ENCODE assay signal across 1 cellular context in the genomic region with DNA sequence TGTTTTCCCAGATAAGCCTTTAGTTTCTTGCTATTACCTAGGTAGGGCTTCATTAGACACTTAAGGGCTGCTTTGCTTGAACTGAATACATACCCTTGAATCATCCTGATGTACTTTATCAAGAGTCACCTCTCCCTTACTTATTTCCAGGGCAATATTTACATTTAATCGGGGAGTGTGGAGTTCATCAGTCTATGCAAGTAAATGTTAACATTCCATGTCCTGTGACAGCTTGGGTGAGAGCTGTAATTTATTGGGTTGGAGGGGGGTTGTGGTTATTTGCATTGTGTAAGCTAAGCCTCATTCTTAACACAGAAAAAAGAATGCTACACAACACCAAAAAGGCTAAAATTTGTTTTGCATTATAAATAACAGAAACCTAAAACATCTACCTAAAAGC.
TF ChIP-seq lines count a peak whose summit lies in the region.

No MANE protein-coding gene starts in this region.

TF ChIP-seq in HEK293, 187 proteins besides CTCF, POLR2A, EP300 and RAD21 (continued from another document):
- TF ChIP-seq ZNF837 (tag by site-specific recombination; IDR thresholded peaks at IDR 0.05) (no peak), ZBTB48 (tag by site-specific recombination; IDR thresholded peaks at IDR 0.05) (no peak), ZBTB6 (tag by site-specific recombination; IDR thresholded peaks at IDR 0.05) (no peak), WT1 (tag by site-specific recombination; IDR thresholded peaks at IDR 0.05) (0 out of 2 replicates have a peak, but pooled peaks have one; percentile 37)
